ENCODE assay signal across 8 cellular contexts in the genomic region with DNA sequence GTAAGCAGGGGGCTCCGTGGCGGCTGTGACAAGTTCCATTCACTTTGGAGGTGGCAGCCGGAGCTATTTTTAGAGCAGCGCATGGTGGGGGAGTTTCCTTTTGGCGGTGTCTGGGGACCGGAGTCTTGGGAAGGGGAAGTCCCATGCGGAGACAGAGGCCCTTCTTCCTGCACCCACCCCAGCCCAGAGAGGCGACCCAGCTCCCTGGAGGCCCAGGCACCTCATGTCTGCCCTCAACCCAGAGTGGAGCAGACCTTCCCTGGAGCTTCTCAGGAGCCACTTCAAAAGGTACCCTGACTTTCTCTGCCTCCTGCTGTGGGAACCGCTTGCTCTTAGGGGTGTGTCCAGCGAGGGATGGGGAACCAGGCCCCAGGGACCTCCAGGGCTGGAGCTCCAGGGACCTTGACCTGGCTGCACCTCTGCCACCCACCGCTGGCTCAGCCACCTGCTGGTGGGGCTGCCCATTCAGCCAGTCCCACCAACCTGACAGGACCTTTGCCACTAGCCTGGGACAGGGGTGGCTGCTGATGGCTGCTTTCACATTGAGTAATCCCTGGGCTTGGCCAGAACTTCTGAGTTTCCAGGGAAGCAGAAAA. TPM values are rescaled to one million over a fixed set of nuclear protein-coding genes. Genes with fewer than 3 reads are reported as not detected.
A peak's percentile ranks its signal among the peaks of the same experiment; 100 is the strongest.
DNase-seq lines count a peak whose midpoint lies in the region; ATAC-seq and TF ChIP-seq lines count a peak whose summit lies in the region.

No MANE protein-coding gene starts in this region.

- H3K4me2 ChIP-seq in IMR-90 (ENCODE audit: low read depth, low read length) = no peak overlapping the region
- no peak overlapping the region for H3K4me2 ChIP-seq in neuronal stem cell (ENCODE audit: insufficient read depth, low read length, poor library complexity, severe bottlenecking)

- BruUV-seq in IMR-90 (replicated peaks; lab: Mats Ljungman, UMichigan) = no TSS peak

- H2BK5ac ChIP-seq in IMR-90 (ENCODE audit: low read depth, low read length, poor library complexity, severe bottlenecking) (peak overlapping the region; percentile 19), neuronal stem cell (ENCODE audit: low read length) (no peak overlapping the region)

- peak overlapping the region; percentile 64 for H3K4me3 Mint-ChIP-seq in activated naive CD8-positive, alpha-beta T cell

- DNase-seq in Ammon's horn (ENCODE audit: low spot score) (peak; percentile 53), IMR-90 (no peak), neuronal stem cell (ENCODE audit: low spot score) (no peak), NCI-H1417 treated with DMSO at 0.1 percent for 48 hours (lab: John Stamatoyannopoulos, UW) (no peak), HuH-7 (ENCODE audit: low spot score) (no peak)

- peak overlapping the region; percentile 21; the same call in 1 of the 2 replicates for H3K9ac ChIP-seq in IMR-90 (ENCODE audit: low read depth, low read length)
- no peak overlapping the region for H3K9ac ChIP-seq in neuronal stem cell (ENCODE audit: low read depth, low read length, poor library complexity)

- H3K27ac ChIP-seq in IMR-90 (ENCODE audit: insufficient read depth, low read length) (peak overlapping the region; percentile 25), neuronal stem cell (replicated peaks; ENCODE audit: low read length) (no peak overlapping the region)

- dilution Hi-C loops in IMR-90 (cut with HindIII; ENCODE audit: low sequenced_read_pairs, unreplicated experiment) = no loop called here

- no peak overlapping the region for H2BK12ac ChIP-seq in neuronal stem cell (ENCODE audit: low read length)

- H3K9me3 ChIP-seq in IMR-90 (ENCODE audit: control insufficient read depth, insufficient read depth, low read length) = no peaks in the 10 kb centered on the region
- H3K9me3 ChIP-seq in neuronal stem cell (replicated peaks in 1 of 2; ENCODE audit: control insufficient read depth in 2 of 2, insufficient read depth in 1 of 2, low read depth in 1 of 2, low read length in 2 of 2) = no peaks in the 10 kb centered on the region

- H4K20me1 ChIP-seq in IMR-90 (ENCODE audit: insufficient read depth, low read length) = peaks cover 46% of the 10 kb centered on the region

- ATAC-seq in GM19395 (IDR thresholded peaks at IDR 0.05; ENCODE audit: unreplicated experiment) = peak; percentile 45
- ATAC-seq in IMR-90 (ENCODE audit: low read depth) = no peak; the same call in 1 of the 2 replicates
- ATAC-seq in HG03469 (IDR thresholded peaks at IDR 0.05; ENCODE audit: unreplicated experiment) = no peak

- no peak for TF ChIP-seq RAD21 in IMR-90 (IDR thresholded peaks at IDR 0.05; ENCODE audit: low read length)

- H3K23ac ChIP-seq in IMR-90 (ENCODE audit: low read depth, low read length) (peak overlapping the region; percentile 78; the same call in 1 of the 2 replicates), neuronal stem cell (ENCODE audit: low read depth, low read length, poor library complexity) (peak overlapping the region; percentile 61)

- H4K91ac ChIP-seq in IMR-90 (ENCODE audit: insufficient read depth, low read depth, low read length) (peak overlapping the region; percentile 81), neuronal stem cell (ENCODE audit: low read depth, low read length, poor library complexity) (peak overlapping the region; percentile 73)

- H3K4me3 ChIP-seq in IMR-90 (ENCODE audit: insufficient read depth, low read depth, low read length) (no peak overlapping the region), neuronal stem cell (ENCODE audit: low read length in 2 of 2) (no peak overlapping the region)

- peak overlapping the region; percentile 15; the same call in 1 of the 2 replicates for H3K18ac ChIP-seq in IMR-90 (ENCODE audit: low read depth, low read length)
- H3K18ac ChIP-seq in neuronal stem cell (ENCODE audit: low read length) = peak overlapping the region; percentile 85

- H2BK15ac ChIP-seq in IMR-90 (ENCODE audit: low read depth, low read length) (peak overlapping the region; percentile 41; the same call in 1 of the 3 replicates), neuronal stem cell (ENCODE audit: low read length) (no peak overlapping the region)

- H3K27me3 ChIP-seq in IMR-90 (ENCODE audit: control insufficient read depth, insufficient read depth, low read length) (no peaks in the 10 kb centered on the region), neuronal stem cell (ENCODE audit: control insufficient read depth in 3 of 3, insufficient read depth in 3 of 3, low read depth in 1 of 3, low read length in 3 of 3) (no peaks in the 10 kb centered on the region)

- peak overlapping the region; percentile 40 for H4K5ac ChIP-seq in IMR-90 (ENCODE audit: low read depth, low read length)

- H3K27me3 Mint-ChIP-seq in activated naive CD8-positive, alpha-beta T cell = peaks cover 1% of the 10 kb centered on the region

- H2AK5ac ChIP-seq in IMR-90 (ENCODE audit: low read depth, low read length) (peak overlapping the region; percentile 88), neuronal stem cell (ENCODE audit: low read depth, low read length) (peak overlapping the region; percentile 50)

- no peak for TF ChIP-seq POLR2A in IMR-90 (IDR thresholded peaks at IDR 0.05; ENCODE audit: low read depth, low read length)

- H2BK120ac ChIP-seq in IMR-90 (ENCODE audit: low read depth, low read length) (peak overlapping the region; percentile 73), neuronal stem cell (ENCODE audit: low read depth, low read length) (peak overlapping the region; percentile 52)

- CTCF ChIA-PET in IMR-90 (lab: Yijun Ruan, JAX) = no interaction called here

- intact Hi-C loops in IMR-90 (cut with micrococcal nuclease) = no loop called here

- in situ Hi-C loops in IMR-90 (cut with MboI; ENCODE audit: low sequenced_read_pairs) = no loop called here

- peaks cover 52% of the 10 kb centered on the region for H3K9me1 ChIP-seq in IMR-90 (ENCODE audit: insufficient read depth, low read length)

- H3K9me3 Mint-ChIP-seq in activated naive CD8-positive, alpha-beta T cell (ENCODE audit: low read depth) = no peaks in the 10 kb centered on the region

- H3K36me3 ChIP-seq in IMR-90 (ENCODE audit: control insufficient read depth, insufficient read depth, low read length) (peaks cover 57% of the 10 kb centered on the region), neuronal stem cell (replicated peaks in 1 of 2; ENCODE audit: control insufficient read depth in 2 of 2, insufficient read depth in 2 of 2, low read length in 2 of 2) (peaks cover 0 to 47% of the 10 kb centered on the region in 2 donors)

- H2AFZ ChIP-seq in IMR-90 (replicated peaks; ENCODE audit: low read length, poor library complexity) (peak overlapping the region; percentile 29), neuronal stem cell (ENCODE audit: low read length) (no peak overlapping the region)

- TF ChIP-seq CTCF in IMR-90 (conservative IDR thresholded peaks at IDR 0.05; ENCODE audit: low read depth, low read length) = 0 out of 2 replicates have a peak, but pooled peaks have one; percentile 6

- H3K4ac ChIP-seq in IMR-90 (ENCODE audit: low read depth, low read length) (peak overlapping the region; percentile 86), neuronal stem cell (ENCODE audit: low read length) (no peak overlapping the region)

- H3K27ac Mint-ChIP-seq in activated naive CD8-positive, alpha-beta T cell = peak overlapping the region; percentile 28

- peaks cover 38% of the 10 kb centered on the region for H3K4me1 Mint-ChIP-seq in activated naive CD8-positive, alpha-beta T cell (ENCODE audit: low read depth)

- H4K8ac ChIP-seq in IMR-90 (ENCODE audit: low read depth in 2 of 2, low read length in 2 of 2) (peak overlapping the region; percentile 18 to 54; a peak in 2 of 4 replicates), neuronal stem cell (ENCODE audit: low read depth, low read length) (no peak overlapping the region)

- peaks cover 2% of the 10 kb centered on the region for H3K36me3 Mint-ChIP-seq in activated naive CD8-positive, alpha-beta T cell

- WGBS in IMR-90 (ENCODE audit: extremely low coverage in 2 of 2, insufficient read length in 1 of 2), 2 experiments = 63% methylated on average over 4 of the region's 11 CpGs; no CpG with 5 or more reads in 1 of the 2 experiments
- WGBS in neuronal stem cell (ENCODE audit: extremely low coverage in 2 of 2, insufficient read length in 2 of 2, insufficient replicate concordance in 1 of 2), 2 donors = no CpG with 5 or more reads among the region's 11 CpGs

- H3K14ac ChIP-seq in IMR-90 (replicated peaks; ENCODE audit: low read depth, low read length) = peak overlapping the region; percentile 87
- no peak overlapping the region for H3K14ac ChIP-seq in neuronal stem cell (ENCODE audit: low read length)

- peak overlapping the region; percentile 73 for H2BK20ac ChIP-seq in IMR-90 (ENCODE audit: low read depth, low read length)

- H3K4me1 ChIP-seq in IMR-90 (ENCODE audit: control insufficient read depth, insufficient read depth, low read length) = peaks cover 75% of the 10 kb centered on the region
- peaks cover 10 to 21% of the 10 kb centered on the region in 2 donors for H3K4me1 ChIP-seq in neuronal stem cell (ENCODE audit: control insufficient read depth in 2 of 2, insufficient read depth in 1 of 2, low read depth in 1 of 2, low read length in 2 of 2)

- no peak overlapping the region for H3K56ac ChIP-seq in IMR-90 (ENCODE audit: extremely low read depth, insufficient read depth, low read length)

- H3K79me1 ChIP-seq in IMR-90 (ENCODE audit: low read depth in 1 of 2, low read length in 2 of 2) = peaks cover 50 to 98% of the 10 kb centered on the region in 2 experiments
- peaks cover 10% of the 10 kb centered on the region for H3K79me1 ChIP-seq in neuronal stem cell (ENCODE audit: low read depth, low read length)

- peak overlapping the region; percentile 78 for H2AK9ac ChIP-seq in IMR-90 (replicated peaks; ENCODE audit: low read depth, low read length, poor library complexity)

- POLR2A ChIA-PET in IMR-90 (lab: Charles Lee; ENCODE audit: unreplicated experiment) = no interaction called here

TF ChIP-seq in IMR-90, 13 proteins besides CTCF, POLR2A, EP300 and RAD21:
- TF ChIP-seq CEBPB (IDR thresholded peaks at IDR 0.05; ENCODE audit: low read depth, low read length) = peak; percentile 29; the same call in 1 of the 2 replicates
- TF ChIP-seq USF2 (IDR thresholded peaks at IDR 0.05; ENCODE audit: low read depth, low read length) = no peak

RNA-seq across cellular contexts. Expression of gene NEK6, which starts 34.1 kb away (rescaled TPM):
- total RNA-seq in IMR-90 (2012; rRNA removed) = 77.8 and 79.9 TPM in 2 replicates
- polyA plus RNA-seq in IMR-90 (2012; rRNA removed) = 110 and 112 TPM in 2 replicates
- polyA plus RNA-seq in IMR-90 (2012; cell fraction: cytosol; rRNA removed) = 55.9 and 71.1 TPM in 2 replicates
- polyA plus RNA-seq in IMR-90 (2012; cell fraction: nucleus; rRNA removed; ENCODE audit: low replicate concordance) = 133 and 147 TPM in 2 replicates
- 43.4 TPM for polyA plus RNA-seq in neuronal stem cell (2013, experiment 1 of 2)
- polyA plus RNA-seq in neuronal stem cell (2013, experiment 2 of 2) = 43.4 TPM
